ENCODE assay signal across 25 cellular contexts in the genomic region with DNA sequence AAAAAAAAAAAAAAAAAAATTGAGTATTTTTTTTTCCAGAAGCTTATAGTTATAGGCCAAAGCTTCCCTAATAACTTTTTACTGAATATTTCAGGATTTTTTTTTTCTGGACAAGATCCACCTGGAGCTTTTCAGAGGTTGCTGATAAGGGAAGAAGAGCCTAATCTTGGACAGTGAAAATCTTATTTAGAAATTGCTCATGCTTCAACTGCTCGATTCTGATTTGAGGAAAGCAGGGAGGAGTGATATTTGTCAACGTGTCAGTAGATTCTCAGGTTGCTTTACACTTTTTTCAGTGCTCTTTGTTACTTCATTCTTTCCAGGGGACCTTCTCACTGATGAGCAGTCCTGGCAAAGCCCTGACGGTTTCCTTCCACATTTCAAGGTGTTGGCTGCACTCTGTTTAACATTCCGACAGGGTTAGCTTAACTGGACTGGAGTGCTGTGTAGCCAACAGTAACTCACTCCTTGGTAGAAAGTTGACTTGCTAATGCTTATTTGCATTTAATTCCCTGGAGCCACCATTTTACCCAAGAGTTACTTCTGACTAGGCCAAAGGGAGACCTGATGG. TPM values are rescaled to one million over a fixed set of nuclear protein-coding genes. Genes with fewer than 3 reads are reported as not detected.
"Had no signal": no experiment of that assay in that cellular context is flagged by ENCODE, and none has a peak within 500 bp of the region (broad histone marks: within the 10 kb centered on the region; RNA-seq: fewer than 3 reads in every experiment).

No MANE protein-coding gene starts in this region.

- H3K4me1 Mint-ChIP-seq: naive B cell; stimulated activated effector memory CD8-positive, alpha-beta T cell treated with anti-CD3 and anti-CD28 coated beads, Interleukin-12 subunit alpha, Interleukin-12 subunit beta, amount 100 ng/mL, for 72 hours had no signal

- H3K4me1 ChIP-seq: left lung, pancreas had no signal

- H3K79me2 ChIP-seq: hepatocyte had no signal

- H3K27ac ChIP-seq: coronary artery, esophagus squamous epithelium, heart left ventricle, hepatocyte, left lung, pancreas, right atrium auricular region, stomach, thyroid gland had no signal

- H3K9me3 ChIP-seq: esophagus squamous epithelium, heart left ventricle, left lung, mucosa of descending colon, pancreas, right atrium auricular region, sigmoid colon, stomach, thyroid gland had no signal

- H3K4me3 ChIP-seq: coronary artery, esophagus squamous epithelium, heart left ventricle, hepatocyte, left lung, mucosa of descending colon, pancreas, right atrium auricular region, sigmoid colon, stomach, thyroid gland had no signal

- H3K27ac Mint-ChIP-seq: mesothelial cell of epicardium; naive B cell; natural killer cell treated with Interleukin-12 subunit alpha and Interleukin-12 subunit beta and Interleukin-15 and Interleukin-18, amount 100 ng/mL, for 72 hours; progenitor cell of endocrine pancreas; stimulated activated effector memory CD8-positive, alpha-beta T cell treated with anti-CD3 and anti-CD28 coated beads, Interleukin-12 subunit alpha, Interleukin-12 subunit beta, amount 100 ng/mL, for 72 hours; type B pancreatic cell had no signal

- H3K27me3 Mint-ChIP-seq: type B pancreatic cell had no signal

- H3K36me3 ChIP-seq: esophagus squamous epithelium, heart left ventricle, left lung, pancreas, right atrium auricular region, sigmoid colon, stomach, thyroid gland had no signal

- H3K4me3 Mint-ChIP-seq: mesothelial cell of epicardium; naive B cell; natural killer cell treated with Interleukin-12 subunit alpha and Interleukin-12 subunit beta and Interleukin-15 and Interleukin-18, amount 100 ng/mL, for 72 hours; stimulated activated effector memory CD8-positive, alpha-beta T cell treated with anti-CD3 and anti-CD28 coated beads, Interleukin-12 subunit alpha, Interleukin-12 subunit beta, amount 100 ng/mL, for 72 hours; type B pancreatic cell had no signal

- ATAC-seq: heart left ventricle; left lung; mucosa of descending colon; natural killer cell treated with Interleukin-12 subunit alpha and Interleukin-12 subunit beta and Interleukin-15 and Interleukin-18, amount 100 ng/mL, for 72 hours; pancreas; stimulated activated effector memory CD8-positive, alpha-beta T cell treated with anti-CD3 and anti-CD28 coated beads, Interleukin-12 subunit alpha, Interleukin-12 subunit beta, amount 100 ng/mL, for 72 hours had no signal

- H2AFZ ChIP-seq: hepatocyte had no signal

- H3K9me3 Mint-ChIP-seq: natural killer cell treated with Interleukin-12 subunit alpha and Interleukin-12 subunit beta and Interleukin-15 and Interleukin-18, amount 100 ng/mL, for 72 hours; type B pancreatic cell had no signal

- H3K27me3 ChIP-seq: esophagus squamous epithelium, heart left ventricle, hepatocyte, left lung, pancreas, right atrium auricular region, sigmoid colon, stomach, thyroid gland had no signal

- H3K36me3 Mint-ChIP-seq: mesothelial cell of epicardium; naive B cell; natural killer cell treated with Interleukin-12 subunit alpha and Interleukin-12 subunit beta and Interleukin-15 and Interleukin-18, amount 100 ng/mL, for 72 hours; stimulated activated effector memory CD8-positive, alpha-beta T cell treated with anti-CD3 and anti-CD28 coated beads, Interleukin-12 subunit alpha, Interleukin-12 subunit beta, amount 100 ng/mL, for 72 hours had no signal

- H3K4me2 ChIP-seq: hepatocyte had no signal

- DNase-seq: dermis blood vessel endothelial cell; effector memory CD4-positive, alpha-beta T cell; esophagus squamous epithelium; heart left ventricle; kidney; left lung; mesenchymal stem cell; mucosa of descending colon; naive B cell; occipital lobe; pancreas; sigmoid colon; stimulated activated CD4-positive, alpha-beta T cell treated with anti-CD3 and anti-CD28 coated beads, Interleukin-2, amount 100 ng/mL, for 24 hours; stimulated activated CD4-positive, alpha-beta T cell treated with anti-CD3 and anti-CD28 coated beads, Interleukin-4, amount 100 ng/mL, for 24 hours; stimulated activated naive CD4-positive, alpha-beta T cell treated with Interleukin-2 at 50 U/mL for 16 hours; stomach; thyroid gland had no signal

RNA-seq across cellular contexts. Expression of gene RARB, which starts 24.1 kb away (rescaled TPM):
- total RNA-seq: natural killer cell treated with Interleukin-12 subunit alpha and Interleukin-12 subunit beta and Interleukin-15 and Interleukin-18, amount 100 ng/mL, for 72 hours had no signal
